In the genomic region with DNA sequence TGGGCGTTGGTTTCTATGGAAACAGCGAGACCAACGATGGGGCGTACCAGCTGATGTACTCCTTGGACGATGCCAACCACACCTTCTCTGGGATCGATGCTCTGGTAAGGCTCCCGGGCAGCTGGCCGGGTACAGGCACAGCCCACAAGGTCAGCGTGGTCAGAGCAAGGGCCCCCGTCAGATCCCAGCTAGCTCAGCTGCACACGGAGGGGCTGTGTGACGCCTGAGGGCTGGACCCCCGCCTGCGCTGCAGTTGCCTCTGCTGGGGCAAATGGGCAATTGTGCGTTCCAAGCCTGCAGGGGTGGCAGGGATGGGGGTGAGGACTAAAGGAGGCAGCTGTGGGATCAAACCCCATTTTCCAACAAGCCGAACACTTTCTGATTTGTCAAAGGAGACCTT, we compare ENCODE assay signal across 32 cellular contexts. TPM values are rescaled to one million over a fixed set of nuclear protein-coding genes. Genes with fewer than 3 reads are reported as not detected.
"Had no signal": no experiment of that assay in that cellular context is flagged by ENCODE, and none has a peak within 500 bp of the region (broad histone marks: within the 10 kb centered on the region; RNA-seq: fewer than 3 reads in every experiment).

No MANE protein-coding gene starts in this region.

- H3K27me3 ChIP-seq: adrenal gland, body of pancreas, esophagus muscularis mucosa, foreskin keratinocyte, gastrocnemius medialis, heart left ventricle had no signal

- H3K36me3 ChIP-seq: adrenal gland had no signal

- H3K9me3 ChIP-seq: adrenal gland, body of pancreas, esophagus muscularis mucosa, gastrocnemius medialis, heart left ventricle had no signal

- DNase-seq: activated CD4-positive, alpha-beta memory T cell treated with anti-CD3 and anti-CD28 coated beads for 36 hours; activated CD4-positive, alpha-beta T cell treated with anti-CD3 and anti-CD28 coated beads for 36 hours; activated CD4-positive, alpha-beta T cell treated with anti-CD3 and anti-CD28 coated beads, Interleukin-2, amount 10 ng/mL, durations not matched to agents 24 days and 14 days; activated CD4-positive, CD25-positive, alpha-beta regulatory T cell; activated CD4-positive, CD25-positive, alpha-beta regulatory T cell treated with anti-CD3 and anti-CD28 coated beads, Interleukin-2, amount 50 U/mL, for 72 hours; activated CD8-positive, alpha-beta memory T cell treated with anti-CD3 and anti-CD28 coated beads, Interleukin-2, amount 10 ng/mL, durations not matched to agents 7 days and 5 days; activated CD8-positive, alpha-beta memory T cell treated with anti-CD3 and anti-CD28 coated beads, Interleukin-2, amount 50 U/mL, for 4 hours; activated CD8-positive, alpha-beta T cell treated with anti-CD3 and anti-CD28 coated beads, Interleukin-2, amount 10 ng/mL, durations not matched to agents 7 days and 5 days; activated effector memory CD4-positive, alpha-beta T cell treated with anti-CD3 and anti-CD28 coated beads, Interleukin-2, amount 50 U/mL, for 16 hours; activated naive CD4-positive, alpha-beta T cell treated with anti-CD3 and anti-CD28 coated beads for 36 hours; activated naive CD8-positive, alpha-beta T cell treated with anti-CD3 and anti-CD28 coated beads for 36 hours; activated naive CD8-positive, alpha-beta T cell treated with anti-CD3 and anti-CD28 coated beads, Interleukin-2, amount 50 U/mL, for 24 hours; activated T-cell treated with anti-CD3 and anti-CD28 coated beads, Interleukin-2, amount 50 U/mL, for 1 hour; activated T-cell treated with anti-CD3 and anti-CD28 coated beads, Interleukin-2, amount 50 U/mL, for 48 hours; adrenal gland; amygdala; aorta; body of pancreas; caudate nucleus; cerebellar nuclear complex; effector CD4-positive, alpha-beta T cell; effector memory CD8-positive, alpha-beta T cell; erythroblast; foreskin keratinocyte; gastrocnemius medialis; glutamatergic neuron; heart left ventricle; T-helper 1 cell; T-helper 17 cell; T1000 had no signal

- H3K27ac ChIP-seq: coronary artery, esophagus muscularis mucosa, foreskin keratinocyte, gastrocnemius medialis, heart left ventricle had no signal

- ATAC-seq: activated CD4-positive, alpha-beta T cell treated with anti-CD3 and anti-CD28 coated beads for 36 hours; activated CD8-positive, alpha-beta memory T cell treated with anti-CD3 and anti-CD28 coated beads, Interleukin-2, amount 10 ng/mL, durations not matched to agents 7 days and 5 days; activated CD8-positive, alpha-beta T cell treated with anti-CD3 and anti-CD28 coated beads, Interleukin-2, amount 10 ng/mL, durations not matched to agents 7 days and 5 days; activated naive CD8-positive, alpha-beta T cell treated with anti-CD3 and anti-CD28 coated beads, Interleukin-2, amount 50 U/mL, for 24 hours; effector memory CD8-positive, alpha-beta T cell; foreskin keratinocyte; gastrocnemius medialis; heart left ventricle; T-helper 17 cell had no signal

- H3K4me3 ChIP-seq: adrenal gland, body of pancreas, coronary artery, esophagus muscularis mucosa, gastrocnemius medialis, heart left ventricle had no signal

- H3K4me1 ChIP-seq: foreskin keratinocyte had no signal

RNA-seq across cellular contexts. Expression of gene DNAI2, which starts 43.1 kb away (rescaled TPM):
- polyA plus RNA-seq: aorta, foreskin keratinocyte, heart left ventricle had no signal
